Comparison of ENCODE assay signal across 10 cellular contexts in the genomic region with DNA sequence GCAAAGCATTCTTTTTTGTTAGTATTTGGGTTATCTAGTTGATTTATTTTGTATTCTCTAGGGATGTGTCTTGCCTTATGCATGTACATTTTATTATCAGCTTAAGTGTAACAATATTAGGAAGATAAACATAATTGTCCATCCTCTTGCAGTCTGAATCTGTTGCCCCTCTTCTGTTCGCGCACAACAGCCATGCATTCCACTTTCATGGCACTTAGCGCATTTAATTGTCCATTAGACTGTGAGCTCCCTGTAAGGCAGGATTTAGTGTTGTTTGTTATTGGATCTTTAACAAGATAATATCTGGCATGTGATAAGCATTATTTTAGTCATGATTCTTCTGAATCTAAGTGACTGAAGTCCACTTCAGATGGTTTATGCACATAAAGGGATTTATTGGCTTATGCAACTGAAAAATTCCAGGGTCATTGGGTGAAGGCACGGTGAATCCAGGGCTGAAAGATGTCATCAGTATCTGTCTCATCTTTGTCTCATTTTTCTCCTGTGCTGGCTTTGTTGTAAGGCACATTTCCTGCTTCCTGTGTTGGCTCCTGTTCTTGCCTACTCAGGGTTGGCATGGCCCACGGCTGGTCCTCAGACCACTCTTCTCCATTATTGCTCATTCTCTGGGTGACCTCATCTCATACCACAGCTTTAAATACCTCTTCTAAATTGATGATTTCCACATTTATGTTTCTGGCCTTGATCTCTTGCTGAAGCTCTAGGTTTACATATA. TPM values are rescaled to one million over a fixed set of nuclear protein-coding genes. Genes with fewer than 3 reads are reported as not detected.
DNase-seq lines count a peak whose midpoint lies in the region; ATAC-seq, FAIRE-seq and TF ChIP-seq lines count a peak whose summit lies in the region.
"Had no signal": no experiment of that assay in that cellular context is flagged by ENCODE, and none has a peak within 500 bp of the region (broad histone marks: within the 10 kb centered on the region; RNA-seq: fewer than 3 reads in every experiment).

No MANE protein-coding gene starts in this region.

- DNase-seq in activated CD8-positive, alpha-beta memory T cell treated with anti-CD3 and anti-CD28 coated beads, Interleukin-2, amount 10 ng/mL, durations not matched to agents 7 days and 5 days = no peak
- no peak for DNase-seq in activated CD8-positive, alpha-beta memory T cell treated with anti-CD3 and anti-CD28 coated beads, Interleukin-2, amount 50 U/mL, for 4 hours
- DNase-seq in RPMI7951 (ENCODE audit: low read depth) = peak; percentile 90
- DNase-seq in fibroblast of gingiva (ENCODE audit: low read depth) = peak; percentile 77
- peak; percentile 65 for DNase-seq in stromal cell of bone marrow (ENCODE audit: low read depth)
- DNase-seq in C1 segment of cervical spinal cord (lab: John Stamatoyannopoulos, UW) = no peak
- DNase-seq in GM12892 (ENCODE audit: insufficient read length) = no peak
- DNase-seq: pancreas had no signal

- no peak overlapping the region for H3K4me3 Mint-ChIP-seq in activated CD8-positive, alpha-beta memory T cell treated with anti-CD3 and anti-CD28 coated beads, Interleukin-2, amount 10 ng/mL, durations not matched to agents 7 days and 5 days
- H3K4me3 Mint-ChIP-seq: CD14-positive monocyte had no signal

- H3K9me3 Mint-ChIP-seq in activated CD8-positive, alpha-beta memory T cell treated with anti-CD3 and anti-CD28 coated beads, Interleukin-2, amount 10 ng/mL, durations not matched to agents 7 days and 5 days (ENCODE audit: low read depth) = no peaks in the 10 kb centered on the region
- H3K9me3 Mint-ChIP-seq: CD14-positive monocyte had no signal

- ATAC-seq in activated CD8-positive, alpha-beta memory T cell treated with anti-CD3 and anti-CD28 coated beads, Interleukin-2, amount 10 ng/mL, durations not matched to agents 7 days and 5 days = no peak
- no peak for ATAC-seq in GM18870 (IDR thresholded peaks at IDR 0.05; ENCODE audit: unreplicated experiment)

- peak overlapping the region; percentile 15 for H3K27ac Mint-ChIP-seq in activated CD8-positive, alpha-beta memory T cell treated with anti-CD3 and anti-CD28 coated beads, Interleukin-2, amount 10 ng/mL, durations not matched to agents 7 days and 5 days

- no peaks in the 10 kb centered on the region for H3K27me3 Mint-ChIP-seq in activated CD8-positive, alpha-beta memory T cell treated with anti-CD3 and anti-CD28 coated beads, Interleukin-2, amount 10 ng/mL, durations not matched to agents 7 days and 5 days

- CTCF ChIA-PET in activated CD8-positive, alpha-beta memory T cell treated with anti-CD3 and anti-CD28 coated beads, Interleukin-2, amount 10 ng/mL, durations not matched to agents 7 days and 5 days (lab: Charles Lee) = no interaction called here

- H3K36me3 Mint-ChIP-seq in activated CD8-positive, alpha-beta memory T cell treated with anti-CD3 and anti-CD28 coated beads, Interleukin-2, amount 10 ng/mL, durations not matched to agents 7 days and 5 days = peaks cover 37% of the 10 kb centered on the region

- H3K4me1 Mint-ChIP-seq in activated CD8-positive, alpha-beta memory T cell treated with anti-CD3 and anti-CD28 coated beads, Interleukin-2, amount 10 ng/mL, durations not matched to agents 7 days and 5 days = peaks cover 17% of the 10 kb centered on the region
- H3K4me1 Mint-ChIP-seq: CD14-positive monocyte had no signal

- FAIRE-seq in GM12892 (lab: Jason Lieb, UNC) = no peak
- FAIRE-seq: pancreas had no signal

- TF ChIP-seq POLR2A in GM12892 (IDR thresholded peaks at IDR 0.05; ENCODE audit: low read depth, low read length) = no peak

RNA-seq across cellular contexts. Expression of gene ATXN10, which starts 37.5 kb away (rescaled TPM):
- total RNA-seq in activated CD8-positive, alpha-beta memory T cell treated with anti-CD3 and anti-CD28 coated beads, Interleukin-2, amount 10 ng/mL, durations not matched to agents 7 days and 5 days = 100 to 1,000 TPM in 1 of 2 experiments, 10 to 100 TPM in 1; 93.6 to 112 TPM
- total RNA-seq in RPMI7951 (2014; rRNA removed; shearing (Covaris generic)) = 97.7 and 103 TPM in 2 replicates
- 171 TPM for polyA plus RNA-seq in GM12892 (2012; ENCODE audit: missing spikeins)

Comparison
In these comparisons a context has a peak if more than half of its experiments do, and no peak if none do; other contexts are left out.
1. DNase-seq: peak in RPMI7951 (single experiment), fibroblast of gingiva (single experiment) and stromal cell of bone marrow (single experiment); none in activated CD8-positive, alpha-beta memory T cell treated with anti-CD3 and anti-CD28 coated beads, Interleukin-2, amount 10 ng/mL, durations not matched to agents 7 days and 5 days (single experiment), activated CD8-positive, alpha-beta memory T cell treated with anti-CD3 and anti-CD28 coated beads, Interleukin-2, amount 50 U/mL, for 4 hours (single experiment), C1 segment of cervical spinal cord (0 of 14) and GM12892 (single experiment).